In genomic region chr2:143229952-143230351, GRCh38 we compare ENCODE assay signal across 19 cellular contexts.
A peak's percentile ranks its signal among the peaks of the same experiment; 100 is the strongest.
DNase-seq lines count a peak whose midpoint lies in the region; ATAC-seq lines count a peak whose summit lies in the region.
"Had no signal": no experiment of that assay in that cellular context is flagged by ENCODE, and none has a peak within 500 bp of the region (broad histone marks: within the 10 kb centered on the region; RNA-seq: fewer than 3 reads in every experiment).

No MANE protein-coding gene starts in this region.

- peak overlapping the region; percentile 84; the same call in 1 of the 2 replicates for H3K27ac ChIP-seq in HUES64 (ENCODE audit: low read depth, low read length)
- H3K27ac ChIP-seq: RWPE1, SJCRH30 had no signal

- WGBS in HUES64, result 0% methylated on average over 1 of the region's 2 CpGs

- H3K9me3 ChIP-seq in HUES64 (ENCODE audit: insufficient read depth, low read depth, low read length), result peaks cover 7% of the 10 kb centered on the region; the same call in 1 of the 2 replicates

- no peak overlapping the region; the same call in 1 of the 2 replicates for H3K9ac ChIP-seq in HUES64 (ENCODE audit: low read depth, low read length)

- H3K27me3 ChIP-seq in HUES64 (ENCODE audit: insufficient read depth, low read length), result no peaks in the 10 kb centered on the region
- H3K27me3 ChIP-seq: SJCRH30 had no signal

- no peak overlapping the region for H3K4me3 ChIP-seq in HUES64 (ENCODE audit: low read length)
- H3K4me3 ChIP-seq: SJCRH30 had no signal

- ATAC-seq in GM18502 (IDR thresholded peaks at IDR 0.05; ENCODE audit: poor library complexity, unreplicated experiment), result no peak
- ATAC-seq: HCT116 had no signal

- no peaks in the 10 kb centered on the region for H3K36me3 ChIP-seq in HUES64 (ENCODE audit: insufficient read depth, low read length)
- H3K36me3 ChIP-seq: SJCRH30 had no signal

- peaks cover 28% of the 10 kb centered on the region for H3K4me1 ChIP-seq in HUES64 (ENCODE audit: insufficient read depth, low read length)
- H3K4me1 ChIP-seq: SJCRH30 had no signal

- peak; percentile 40 for DNase-seq in ELF-1 (ENCODE audit: low read depth, low spot score)
- peak; percentile 48 for DNase-seq in ecto neural progenitor cell (ENCODE audit: low spot score)
- DNase-seq in iPS-NIHi7 (ENCODE audit: extremely low spot score), result peak; percentile 48
- DNase-seq in NOMO-1 treated with DMSO at 0.1 percent for 48 hours (lab: John Stamatoyannopoulos, UW; ENCODE audit: unreplicated experiment), result no peak
- no peak for DNase-seq in SHP77 treated with DMSO at 0.1 percent for 48 hours (lab: John Stamatoyannopoulos, UW)
- DNase-seq: C1 segment of cervical spinal cord; DMS 273 treated with DMSO at 0.1 percent for 48 hours; KBM-7; MV-4-11; NCI-H1417; NCI-H1930; NCI-H2171 treated with DMSO at 0.1 percent for 48 hours; NCI-H446 treated with DMSO at 0.1 percent for 48 hours; NK-92 treated with Interleukin-12 subunit alpha and Interleukin-12 subunit beta, amount 100 ng/mL, for 24 hours; SJCRH30 had no signal

Comparison
In these comparisons a context has a peak if more than half of its experiments do, and no peak if none do; other contexts are left out.
1. DNase-seq: peak in ELF-1 (single experiment), ecto neural progenitor cell (single experiment) and iPS-NIHi7 (single experiment); none in NOMO-1 treated with DMSO at 0.1 percent for 48 hours (single experiment) and SHP77 treated with DMSO at 0.1 percent for 48 hours (single experiment).